ENCODE assay signal across 8 cellular contexts in the genomic region with DNA sequence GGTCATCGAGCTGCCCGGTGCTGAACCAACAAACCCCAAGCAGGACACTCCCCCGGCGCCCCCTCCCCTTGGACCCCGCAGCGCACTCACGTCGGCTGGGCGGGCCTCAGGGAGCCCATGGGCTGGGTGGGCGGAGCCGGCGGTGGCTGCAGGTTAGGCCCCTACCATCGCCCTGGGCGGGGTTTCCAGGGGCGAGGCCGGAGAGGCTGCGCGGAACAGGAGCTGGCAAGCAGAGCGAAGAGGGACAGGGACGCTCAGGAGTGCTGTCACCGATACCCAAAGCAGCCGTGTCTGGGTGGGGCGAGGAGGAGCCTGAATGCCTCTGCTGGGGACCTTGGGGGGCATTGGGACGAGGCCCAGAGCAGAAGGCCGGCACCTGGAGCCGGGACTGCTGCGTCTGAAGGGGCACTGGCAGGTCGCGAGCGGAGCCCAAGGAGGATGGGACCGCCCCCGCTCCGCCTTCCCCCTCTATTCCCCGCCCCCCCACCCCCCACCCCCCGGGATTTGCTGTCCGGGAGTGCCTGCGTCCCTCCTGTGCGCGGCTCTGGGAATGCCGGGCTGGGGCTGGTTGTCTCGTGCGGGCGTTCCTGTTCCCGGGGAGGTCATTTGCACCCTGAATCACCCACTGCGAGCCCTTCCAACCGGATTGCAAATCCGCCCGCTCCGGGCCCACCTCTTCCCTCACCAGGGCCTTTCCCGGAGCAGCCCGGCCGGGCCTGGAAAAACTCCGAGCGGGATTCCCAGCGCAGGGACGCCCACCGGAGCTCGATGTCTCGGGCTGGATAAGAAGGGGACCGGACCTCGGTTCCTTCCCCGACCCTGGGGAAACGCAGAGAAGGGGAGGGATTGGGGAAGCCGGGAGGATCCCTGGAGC. TPM values are rescaled to one million over a fixed set of nuclear protein-coding genes. Genes with fewer than 3 reads are reported as not detected.
DNase-seq lines count a peak whose midpoint lies in the region; ATAC-seq and TF ChIP-seq lines count a peak whose summit lies in the region.

No MANE protein-coding gene starts in this region.

- H3K27ac Mint-ChIP-seq in WTC11 = no peak overlapping the region

- peaks cover 20% of the 10 kb centered on the region for H3K4me1 Mint-ChIP-seq in WTC11

- H3K27me3 Mint-ChIP-seq in WTC11 (ENCODE audit: low read depth) = peaks cover 61% of the 10 kb centered on the region

- POLR2A ChIA-PET in WTC11 (lab: Charles Lee) = no interaction called here

- H3K4me3 ChIP-seq in GM08714 (ENCODE audit: low read length) = peak overlapping the region; percentile 84; the same call in 1 of the 2 replicates

- CTCF ChIA-PET in WTC11 (lab: Charles Lee) = interaction anchor here (0.5 to 1.5 kb wide), 7 partner anchors 41 to 351 kb away, joined by 3 to 6 read pairs (median 3); no protein-coding TSS in a partner anchor

- H3K9me3 Mint-ChIP-seq in WTC11 = no peaks in the 10 kb centered on the region

- H3K27ac ChIP-seq in caudate nucleus (ENCODE audit: low read depth, low read length) = peak overlapping the region; percentile 73

- no peaks in the 10 kb centered on the region; the same call in 1 of the 2 replicates for H3K36me3 Mint-ChIP-seq in WTC11

- ATAC-seq in HG02678 (IDR thresholded peaks at IDR 0.05; ENCODE audit: unreplicated experiment) (peak; percentile 64), WTC11 (peak; percentile 70), HG03378 (IDR thresholded peaks at IDR 0.05; ENCODE audit: unreplicated experiment) (no peak)

- peak; percentile 81 for DNase-seq in NCI-H2171 (lab: John Stamatoyannopoulos, UW)
- DNase-seq in WTC11 (ENCODE audit: low spot score) = peak; percentile 96
- DNase-seq in caudate nucleus (lab: John Stamatoyannopoulos, UW) = peak in 29 of 61 donors; percentile 15 to 75 (median 39)
- peak; percentile 32 for DNase-seq in kidney glomerular epithelial cell (lab: John Stamatoyannopoulos, UW)
- DNase-seq in stimulated activated CD4-positive, alpha-beta T cell treated with anti-CD3 and anti-CD28 coated beads, Interleukin-4, amount 100 ng/mL, for 1 hour = peak; percentile 71

- peak overlapping the region; percentile 76 for H3K4me3 Mint-ChIP-seq in WTC11

- TF ChIP-seq CTCF in WTC11 (IDR thresholded peaks at IDR 0.05) = no peak

TF ChIP-seq in WTC11, 78 proteins besides CTCF, POLR2A, EP300 and RAD21:
- 0 out of 2 replicates have a peak, but pooled peaks have one; percentile 8 for TF ChIP-seq TP53 (CRISPR knock-in tag; IDR thresholded peaks at IDR 0.05)
- no peak for TF ChIP-seq SMAD4 (CRISPR knock-in tag; IDR thresholded peaks at IDR 0.05)
- TF ChIP-seq ZNF423 (CRISPR knock-in tag; IDR thresholded peaks at IDR 0.05) = peak; percentile 28; the same call in 1 of the 2 replicates
- TF ChIP-seq ZNF232 (CRISPR knock-in tag; IDR thresholded peaks at IDR 0.05) = no peak
- TF ChIP-seq, protein P1, sequence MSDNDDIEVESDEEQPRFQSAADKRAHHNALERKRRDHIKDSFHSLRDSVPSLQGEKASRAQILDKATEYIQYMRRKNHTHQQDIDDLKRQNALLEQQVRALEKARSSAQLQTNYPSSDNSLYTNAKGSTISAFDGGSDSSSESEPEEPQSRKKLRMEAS (CRISPR knock-in tag; IDR thresholded peaks at IDR 0.05) = 0 out of 2 replicates have a peak, but pooled peaks have one; percentile 46
- no peak for TF ChIP-seq ZBTB21 (CRISPR knock-in tag; IDR thresholded peaks at IDR 0.05; ENCODE audit: borderline replicate concordance)
- TF ChIP-seq, protein P2, sequence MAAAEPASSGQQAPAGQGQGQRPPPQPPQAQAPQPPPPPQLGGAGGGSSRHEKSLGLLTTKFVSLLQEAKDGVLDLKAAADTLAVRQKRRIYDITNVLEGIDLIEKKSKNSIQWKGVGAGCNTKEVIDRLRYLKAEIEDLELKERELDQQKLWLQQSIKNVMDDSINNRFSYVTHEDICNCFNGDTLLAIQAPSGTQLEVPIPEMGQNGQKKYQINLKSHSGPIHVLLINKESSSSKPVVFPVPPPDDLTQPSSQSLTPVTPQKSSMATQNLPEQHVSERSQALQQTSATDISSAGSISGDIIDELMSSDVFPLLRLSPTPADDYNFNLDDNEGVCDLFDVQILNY (CRISPR knock-in tag; IDR thresholded peaks at IDR 0.05) = 0 out of 2 replicates have a peak, but pooled peaks have one; percentile 24
- TF ChIP-seq OVOL2 (CRISPR knock-in tag; IDR thresholded peaks at IDR 0.05; ENCODE audit: borderline replicate concordance) = no peak
- TF ChIP-seq, protein P3, sequence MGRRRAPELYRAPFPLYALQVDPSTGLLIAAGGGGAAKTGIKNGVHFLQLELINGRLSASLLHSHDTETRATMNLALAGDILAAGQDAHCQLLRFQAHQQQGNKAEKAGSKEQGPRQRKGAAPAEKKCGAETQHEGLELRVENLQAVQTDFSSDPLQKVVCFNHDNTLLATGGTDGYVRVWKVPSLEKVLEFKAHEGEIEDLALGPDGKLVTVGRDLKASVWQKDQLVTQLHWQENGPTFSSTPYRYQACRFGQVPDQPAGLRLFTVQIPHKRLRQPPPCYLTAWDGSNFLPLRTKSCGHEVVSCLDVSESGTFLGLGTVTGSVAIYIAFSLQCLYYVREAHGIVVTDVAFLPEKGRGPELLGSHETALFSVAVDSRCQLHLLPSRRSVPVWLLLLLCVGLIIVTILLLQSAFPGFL (CRISPR knock-in tag; IDR thresholded peaks at IDR 0.05; ENCODE audit: borderline replicate concordance) = no peak
- peak; percentile 69; the same call in 1 of the 2 replicates for TF ChIP-seq SP1 (CRISPR knock-in tag; conservative IDR thresholded peaks at IDR 0.05)

RNA-seq across cellular contexts. Expression of gene ARHGAP27, which starts 0.9 kb away (rescaled TPM):
- total RNA-seq in WTC11 (2021) = 12.9 to 16.0 TPM (median 14.8 TPM) in 3 replicates

RNA-seq across cellular contexts. Expression of gene PLEKHM1, which starts 58.8 kb away (rescaled TPM):
- total RNA-seq in WTC11 (2021) = 15.8 to 19.6 TPM (median 17.2 TPM) in 3 replicates
